In genomic region chr14:39114073-39114838, GRCh38 we compare ENCODE assay signal across 8 cellular contexts.
DNase-seq lines count a peak whose midpoint lies in the region; ATAC-seq lines count a peak whose summit lies in the region.

TSS of gene GEMIN2 (plus strand) at chr14:39114323. CDS start at chr14:39114339, 16 bp downstream.

- H3K4me3 Mint-ChIP-seq in central memory CD8-positive, alpha-beta T cell, result peak within 1 kb of the TSS; percentile 94

- no peaks in the 10 kb centered on the region for H3K9me3 Mint-ChIP-seq in central memory CD8-positive, alpha-beta T cell

- H3K27ac Mint-ChIP-seq in central memory CD8-positive, alpha-beta T cell (ENCODE audit: low read depth), result peak within 1 kb of the TSS; percentile 93

- H3K27me3 Mint-ChIP-seq in central memory CD8-positive, alpha-beta T cell, result no peaks in the 10 kb centered on the region

- H3K36me3 Mint-ChIP-seq in central memory CD8-positive, alpha-beta T cell (ENCODE audit: insufficient read depth), result peaks cover 21% of the 10 kb centered on the region

- DNase-seq in AG08396 (ENCODE audit: low spot score), result peak; percentile 95
- peak; percentile 94 for DNase-seq in NCI-H345 treated with DMSO at 0.1 percent for 48 hours (lab: John Stamatoyannopoulos, UW; ENCODE audit: unreplicated experiment)
- DNase-seq in activated CD4-positive, CD25-positive, alpha-beta regulatory T cell (lab: John Stamatoyannopoulos, UW), result peak; percentile 79 to 87 (median 80)
- DNase-seq in central memory CD8-positive, alpha-beta T cell (ENCODE audit: low spot score in 2 of 2), result peak; percentile 83 to 89
- peak; percentile 93 for DNase-seq in iris pigment epithelial cell (ENCODE audit: low read depth)
- peak; percentile 89 to 90 for DNase-seq in stimulated activated CD4-positive, alpha-beta T cell treated with anti-CD3 and anti-CD28 coated beads, Interleukin-12 subunit alpha, Interleukin-12 subunit beta, amount 100 ng/mL, for 24 hours (ENCODE audit: low read depth in 2 of 2)

- peak; percentile 90 for ATAC-seq in GM19023 (IDR thresholded peaks at IDR 0.05; ENCODE audit: unreplicated experiment)
- peak; percentile 79 for ATAC-seq in HG03280 (IDR thresholded peaks at IDR 0.05; ENCODE audit: unreplicated experiment)
- peak; percentile 96 for ATAC-seq in central memory CD8-positive, alpha-beta T cell (replicated peaks; ENCODE audit: extremely low read depth, poor library complexity, severe bottlenecking)

- H3K4me1 Mint-ChIP-seq in central memory CD8-positive, alpha-beta T cell, result peaks cover 14% of the 10 kb centered on the region

Comparison
In these comparisons a context has a peak if more than half of its experiments do, and no peak if none do; other contexts are left out.
1. Peak in every context shown above with its lines: DNase-seq and ATAC-seq.